ENCODE assay signal across 12 cellular contexts in the genomic region with DNA sequence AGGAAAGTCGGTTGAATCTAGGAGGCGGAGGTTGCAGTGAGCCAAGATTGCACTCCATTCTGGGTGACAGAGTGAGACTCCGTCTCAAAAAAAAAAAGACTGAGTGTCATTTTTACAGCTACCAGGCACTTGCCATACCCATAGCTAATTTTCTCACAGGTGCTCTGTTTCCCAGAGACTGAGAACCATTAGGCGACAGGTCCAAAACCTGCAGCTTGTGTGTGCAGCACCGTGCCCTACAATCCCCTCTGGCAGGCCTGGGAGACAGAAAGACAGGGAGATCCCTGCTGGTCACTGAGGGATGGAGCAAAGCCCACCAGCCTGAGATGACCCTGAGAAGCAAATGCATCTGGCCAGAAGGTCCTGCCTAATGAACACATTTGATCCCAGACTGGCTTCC. TPM values are rescaled to one million over a fixed set of nuclear protein-coding genes. Genes with fewer than 3 reads are reported as not detected.
A peak's percentile ranks its signal among the peaks of the same experiment; 100 is the strongest.
DNase-seq lines count a peak whose midpoint lies in the region; ATAC-seq and TF ChIP-seq lines count a peak whose summit lies in the region.
"Had no signal": no experiment of that assay in that cellular context is flagged by ENCODE, and none has a peak within 500 bp of the region (broad histone marks: within the 10 kb centered on the region; RNA-seq: fewer than 3 reads in every experiment).

No MANE protein-coding gene starts in this region.

- ATAC-seq in CD4-positive, CD25-positive, alpha-beta regulatory T cell (ENCODE audit: low read depth in 2 of 2): no peak
- no peak for ATAC-seq in activated CD8-positive, alpha-beta T cell treated with anti-CD3 and anti-CD28 coated beads, Interleukin-2, amount 10 ng/mL, durations not matched to agents 7 days and 5 days
- no peak for ATAC-seq in naive thymus-derived CD8-positive, alpha-beta T cell
- no peak for ATAC-seq in Right ventricle myocardium superior (ENCODE audit: poor library complexity)
- ATAC-seq in HG03521 (IDR thresholded peaks at IDR 0.05; ENCODE audit: unreplicated experiment): no peak

- CTCF ChIA-PET in activated CD8-positive, alpha-beta T cell treated with anti-CD3 and anti-CD28 coated beads, Interleukin-2, amount 10 ng/mL, durations not matched to agents 7 days and 5 days (lab: Charles Lee): interaction anchor here (0.7 to 2.8 kb wide), 4 partner anchors 8 to 346 kb away, joined by 3 to 39 read pairs (median 8); no protein-coding TSS in a partner anchor

- no peak overlapping the region for H2AK5ac ChIP-seq in mesenchymal stem cell (ENCODE audit: low read length, severe bottlenecking)

- no peak overlapping the region for H3K4me3 ChIP-seq in CD4-positive, CD25-positive, alpha-beta regulatory T cell (ENCODE audit: low read depth, low read length)
- peak overlapping the region; percentile 90 for H3K4me3 ChIP-seq in HFF-Myc (replicated peaks; ENCODE audit: low read depth, low read length)
- no peak overlapping the region for H3K4me3 ChIP-seq in mesenchymal stem cell (ENCODE audit: insufficient read depth in 1 of 2, low read depth in 1 of 2, low read length in 2 of 2)

- no peak overlapping the region for H3K4me2 ChIP-seq in mesenchymal stem cell (ENCODE audit: low read length, poor library complexity, severe bottlenecking)

- peaks cover 0 to 3% (median 0%) of the 10 kb centered on the region in 7 donors for H3K9me3 Mint-ChIP-seq in CD4-positive, CD25-positive, alpha-beta regulatory T cell
- no peaks in the 10 kb centered on the region for H3K9me3 Mint-ChIP-seq in activated CD8-positive, alpha-beta T cell treated with anti-CD3 and anti-CD28 coated beads, Interleukin-2, amount 10 ng/mL, durations not matched to agents 7 days and 5 days (ENCODE audit: insufficient read depth)
- H3K9me3 Mint-ChIP-seq in naive thymus-derived CD8-positive, alpha-beta T cell: peaks cover 0 to 2% (median 0%) of the 10 kb centered on the region in 9 donors

- DNase-seq in CD4-positive, CD25-positive, alpha-beta regulatory T cell: no peak
- DNase-seq in HFF-Myc (ENCODE audit: extremely low read depth, low read depth) (no peak), Right ventricle myocardium superior (no peak), dedifferentiated amniotic fluid mesenchymal stem cell (ENCODE audit: extremely low spot score) (no peak), mesenchymal stem cell (no peak)
- no peak for DNase-seq in activated CD8-positive, alpha-beta T cell treated with anti-CD3 and anti-CD28 coated beads, Interleukin-2, amount 10 ng/mL, durations not matched to agents 7 days and 5 days
- DNase-seq in naive thymus-derived CD8-positive, alpha-beta T cell: no peak
- DNase-seq: effector CD8-positive, alpha-beta T cell; foreskin melanocyte; small intestine had no signal

- H3K4me1 ChIP-seq in CD4-positive, CD25-positive, alpha-beta regulatory T cell (ENCODE audit: control insufficient read depth, insufficient read depth, low read length, poor library complexity, severe bottlenecking): peaks cover 19% of the 10 kb centered on the region
- H3K4me1 ChIP-seq in mesenchymal stem cell (ENCODE audit: control insufficient read depth, insufficient read depth, low read depth, low read length): peaks cover 17% of the 10 kb centered on the region

- H3K36me3 Mint-ChIP-seq in CD4-positive, CD25-positive, alpha-beta regulatory T cell: no peaks in the 10 kb centered on the region
- H3K36me3 Mint-ChIP-seq in activated CD8-positive, alpha-beta T cell treated with anti-CD3 and anti-CD28 coated beads, Interleukin-2, amount 10 ng/mL, durations not matched to agents 7 days and 5 days (ENCODE audit: low read depth): no peaks in the 10 kb centered on the region
- H3K36me3 Mint-ChIP-seq in naive thymus-derived CD8-positive, alpha-beta T cell: peaks cover 0 to 5% (median 3%) of the 10 kb centered on the region in 3 donors

- H3K4me1 Mint-ChIP-seq in CD4-positive, CD25-positive, alpha-beta regulatory T cell: peaks cover 0 to 34% (median 8%) of the 10 kb centered on the region in 4 donors
- peaks cover 24% of the 10 kb centered on the region for H3K4me1 Mint-ChIP-seq in activated CD8-positive, alpha-beta T cell treated with anti-CD3 and anti-CD28 coated beads, Interleukin-2, amount 10 ng/mL, durations not matched to agents 7 days and 5 days (ENCODE audit: low read depth)
- H3K4me1 Mint-ChIP-seq in naive thymus-derived CD8-positive, alpha-beta T cell: peaks cover 8 to 48% (median 18%) of the 10 kb centered on the region in 4 donors

- 97% methylated on average over 5 of the region's 5 CpGs for WGBS in mesenchymal stem cell

- no peak overlapping the region for H3K4ac ChIP-seq in mesenchymal stem cell (ENCODE audit: low read depth in 1 of 2, low read length in 2 of 2)

- H3K27me3 Mint-ChIP-seq in CD4-positive, CD25-positive, alpha-beta regulatory T cell: peaks cover 11% of the 10 kb centered on the region
- H3K27me3 Mint-ChIP-seq in activated CD8-positive, alpha-beta T cell treated with anti-CD3 and anti-CD28 coated beads, Interleukin-2, amount 10 ng/mL, durations not matched to agents 7 days and 5 days (ENCODE audit: low read depth): no peaks in the 10 kb centered on the region
- H3K27me3 Mint-ChIP-seq in naive thymus-derived CD8-positive, alpha-beta T cell: peaks cover 0 to 3% (median 0%) of the 10 kb centered on the region in 5 donors

- no peak overlapping the region for H3K14ac ChIP-seq in mesenchymal stem cell (ENCODE audit: low read length in 2 of 2)

- no peak overlapping the region for H3K27ac ChIP-seq in CD4-positive, CD25-positive, alpha-beta regulatory T cell (ENCODE audit: insufficient read depth, low read length, poor library complexity, severe bottlenecking)
- H3K27ac ChIP-seq in mesenchymal stem cell (ENCODE audit: low read length, poor library complexity, severe bottlenecking): no peak overlapping the region
- H3K27ac ChIP-seq: thoracic aorta had no signal

- H3K36me3 ChIP-seq in CD4-positive, CD25-positive, alpha-beta regulatory T cell (ENCODE audit: control insufficient read depth, insufficient read depth, low read length): no peaks in the 10 kb centered on the region
- H3K36me3 ChIP-seq in mesenchymal stem cell (ENCODE audit: control insufficient read depth in 1 of 2, insufficient read depth in 2 of 2, low read depth in 1 of 2, low read length in 2 of 2): no peaks in the 10 kb centered on the region
- H3K36me3 ChIP-seq: thoracic aorta had no signal

- H2AFZ ChIP-seq in mesenchymal stem cell (ENCODE audit: low read depth, low read length): no peak overlapping the region

- H4K8ac ChIP-seq in mesenchymal stem cell (ENCODE audit: low read length): no peak overlapping the region

- no peaks in the 10 kb centered on the region for H3K27me3 ChIP-seq in CD4-positive, CD25-positive, alpha-beta regulatory T cell (ENCODE audit: control insufficient read depth, insufficient read depth, low read length)
- no peaks in the 10 kb centered on the region for H3K27me3 ChIP-seq in mesenchymal stem cell (ENCODE audit: control insufficient read depth in 1 of 2, insufficient read depth in 1 of 2, low read length in 2 of 2)

- TF ChIP-seq CTCF in HFF-Myc (IDR thresholded peaks at IDR 0.05; ENCODE audit: low read depth, low read length, missing control alignments): no peak

- POLR2A ChIA-PET in activated CD8-positive, alpha-beta T cell treated with anti-CD3 and anti-CD28 coated beads, Interleukin-2, amount 10 ng/mL, durations not matched to agents 7 days and 5 days (lab: Charles Lee): interaction anchor here (0.6 kb wide), 1 partner anchor 467 kb away, joined by 3 read pairs; no protein-coding TSS in a partner anchor
- POLR2A ChIA-PET in naive thymus-derived CD8-positive, alpha-beta T cell (lab: Charles Lee): interaction anchor here (3.8 kb wide), 1 partner anchor 9 kb away, joined by 19 read pairs; no protein-coding TSS in a partner anchor

- no peaks in the 10 kb centered on the region for H3K9me3 ChIP-seq in CD4-positive, CD25-positive, alpha-beta regulatory T cell (ENCODE audit: control insufficient read depth in 2 of 2, low read length in 2 of 2)
- H3K9me3 ChIP-seq in mesenchymal stem cell (ENCODE audit: control insufficient read depth, low read length): no peaks in the 10 kb centered on the region
- H3K9me3 ChIP-seq: thoracic aorta had no signal

- H3K9ac ChIP-seq in mesenchymal stem cell (ENCODE audit: low read length): no peak overlapping the region

- no peak overlapping the region for H2BK120ac ChIP-seq in mesenchymal stem cell (ENCODE audit: low read depth, low read length)

- H3K79me1 ChIP-seq in mesenchymal stem cell (replicated peaks; ENCODE audit: low read length, poor library complexity, severe bottlenecking): peaks cover 28% of the 10 kb centered on the region

- no peak overlapping the region for H2BK5ac ChIP-seq in mesenchymal stem cell (ENCODE audit: low read depth, low read length, poor library complexity, severe bottlenecking)

- no peak overlapping the region for H2BK15ac ChIP-seq in mesenchymal stem cell (ENCODE audit: low read depth, poor library complexity, severe bottlenecking)

- peak overlapping the region in 1 of 2 experiments; percentile 37 for H2BK12ac ChIP-seq in mesenchymal stem cell (ENCODE audit: low read length in 2 of 2)

- intact Hi-C loops in Right ventricle myocardium superior (cut with DNase I): no loop called here

- no peak overlapping the region for H3K27ac Mint-ChIP-seq in CD4-positive, CD25-positive, alpha-beta regulatory T cell
- peak overlapping the region; percentile 34 for H3K27ac Mint-ChIP-seq in activated CD8-positive, alpha-beta T cell treated with anti-CD3 and anti-CD28 coated beads, Interleukin-2, amount 10 ng/mL, durations not matched to agents 7 days and 5 days
- peak overlapping the region in 2 of 10 donors; percentile 36 to 59 for H3K27ac Mint-ChIP-seq in naive thymus-derived CD8-positive, alpha-beta T cell

- no peak overlapping the region for H3K23ac ChIP-seq in mesenchymal stem cell (ENCODE audit: low read length in 2 of 2)

- H3K4me3 Mint-ChIP-seq in CD4-positive, CD25-positive, alpha-beta regulatory T cell: peak overlapping the region in 3 of 4 donors; percentile 88 to 99 (median 91)
- peak overlapping the region; percentile 18 for H3K4me3 Mint-ChIP-seq in activated CD8-positive, alpha-beta T cell treated with anti-CD3 and anti-CD28 coated beads, Interleukin-2, amount 10 ng/mL, durations not matched to agents 7 days and 5 days
- peak overlapping the region in 8 of 10 donors; percentile 22 to 92 (median 72) for H3K4me3 Mint-ChIP-seq in naive thymus-derived CD8-positive, alpha-beta T cell

- no peak overlapping the region for H4K91ac ChIP-seq in mesenchymal stem cell (ENCODE audit: low read length)

- peak overlapping the region in 1 of 2 experiments; percentile 42 for H3K18ac ChIP-seq in mesenchymal stem cell (ENCODE audit: low read depth in 1 of 2, low read length in 2 of 2)

RNA-seq across cellular contexts. Expression of a gene that starts 2.7 kb away (rescaled TPM):
- 11.2 TPM for total RNA-seq in CD4-positive, CD25-positive, alpha-beta regulatory T cell
- 1 to 10 TPM in 2 of 4 donors, under 1 TPM in 2; 0.64 to 1.3 (median 1.0) TPM for polyA plus RNA-seq in CD4-positive, CD25-positive, alpha-beta regulatory T cell
- total RNA-seq in activated CD8-positive, alpha-beta T cell treated with anti-CD3 and anti-CD28 coated beads, Interleukin-2, amount 10 ng/mL, durations not matched to agents 7 days and 5 days: 10 to 100 TPM; 21.0 to 24.7 TPM
- 10 to 100 TPM; 32.6 to 39.8 TPM for total RNA-seq in naive thymus-derived CD8-positive, alpha-beta T cell
- polyA plus RNA-seq in naive thymus-derived CD8-positive, alpha-beta T cell: 1 to 10 TPM in 2 of 3 donors, under 1 TPM in 1; 0.84 to 3.0 (median 1.3) TPM
- 4.0 TPM for total RNA-seq in Right ventricle myocardium superior
- polyA plus RNA-seq in mesenchymal stem cell (2013, experiment 1 of 2): 6.0 TPM
- 5.8 TPM for polyA plus RNA-seq in mesenchymal stem cell (2013, experiment 2 of 2)

RNA-seq across cellular contexts. Expression of a gene that starts 28.2 kb away (rescaled TPM):
- not detected for total RNA-seq in CD4-positive, CD25-positive, alpha-beta regulatory T cell
- polyA plus RNA-seq in CD4-positive, CD25-positive, alpha-beta regulatory T cell: not detected
- not detected for total RNA-seq in activated CD8-positive, alpha-beta T cell treated with anti-CD3 and anti-CD28 coated beads, Interleukin-2, amount 10 ng/mL, durations not matched to agents 7 days and 5 days
- total RNA-seq in naive thymus-derived CD8-positive, alpha-beta T cell: not detected
- polyA plus RNA-seq in naive thymus-derived CD8-positive, alpha-beta T cell: not detected
- 350 TPM for total RNA-seq in Right ventricle myocardium superior
- not detected for polyA plus RNA-seq in mesenchymal stem cell (2013, experiment 1 of 2)
- polyA plus RNA-seq in mesenchymal stem cell (2013, experiment 2 of 2): not detected

RNA-seq across cellular contexts. Expression of a gene that starts 45.8 kb away (rescaled TPM):
- not detected for total RNA-seq in CD4-positive, CD25-positive, alpha-beta regulatory T cell
- under 1 TPM in 1 of 4 donors, not detected in 3; 0.03 TPM for polyA plus RNA-seq in CD4-positive, CD25-positive, alpha-beta regulatory T cell
- under 1 TPM; 0.16 TPM for total RNA-seq in activated CD8-positive, alpha-beta T cell treated with anti-CD3 and anti-CD28 coated beads, Interleukin-2, amount 10 ng/mL, durations not matched to agents 7 days and 5 days
- under 1 TPM in 1 of 2 experiments, not detected in 1; 0.10 TPM for total RNA-seq in naive thymus-derived CD8-positive, alpha-beta T cell
- polyA plus RNA-seq in naive thymus-derived CD8-positive, alpha-beta T cell: not detected
- total RNA-seq in Right ventricle myocardium superior: 14.6 TPM
- 20.9 TPM for polyA plus RNA-seq in mesenchymal stem cell (2013, experiment 1 of 2)
- polyA plus RNA-seq in mesenchymal stem cell (2013, experiment 2 of 2): 19.9 TPM

Comparison
In these comparisons a context has a peak if more than half of its experiments do, and no peak if none do; other contexts are left out.
1. H3K4me3 Mint-ChIP-seq: peak in every context shown above with its lines; median percentile 91 in CD4-positive, CD25-positive, alpha-beta regulatory T cell; 72 in naive thymus-derived CD8-positive, alpha-beta T cell; 18 in activated CD8-positive, alpha-beta T cell treated with anti-CD3 and anti-CD28 coated beads, Interleukin-2, amount 10 ng/mL, durations not matched to agents 7 days and 5 days.
2. RNA of a gene that starts 28.2 kb away (total RNA-seq): 350 TPM in Right ventricle myocardium superior (single experiment); not detected in activated CD8-positive, alpha-beta T cell treated with anti-CD3 and anti-CD28 coated beads, Interleukin-2, amount 10 ng/mL, durations not matched to agents 7 days and 5 days, not detected in CD4-positive, CD25-positive, alpha-beta regulatory T cell (single experiment) and not detected in naive thymus-derived CD8-positive, alpha-beta T cell; every median in the first group is over 100 times any median in the second.
3. RNA of a gene that starts 45.8 kb away (total RNA-seq): 14.6 TPM in Right ventricle myocardium superior (single experiment); 0.16 TPM in activated CD8-positive, alpha-beta T cell treated with anti-CD3 and anti-CD28 coated beads, Interleukin-2, amount 10 ng/mL, durations not matched to agents 7 days and 5 days, 0.10 TPM in naive thymus-derived CD8-positive, alpha-beta T cell and not detected in CD4-positive, CD25-positive, alpha-beta regulatory T cell (single experiment); every median in the first group is over 10 times any median in the second.